ENCODE assay signal across 1 cellular context in genomic region chr3:19016846-19017245, GRCh38.
TF ChIP-seq lines count a peak whose summit lies in the region.

No MANE protein-coding gene starts in this region.

TF ChIP-seq in HepG2, 621 proteins besides CTCF, POLR2A, EP300 and RAD21 (continued from another document):
- no peak for TF ChIP-seq ZNF318 (CRISPR knock-in tag; IDR thresholded peaks at IDR 0.05)
- TF ChIP-seq JUNB (CRISPR knock-in tag; IDR thresholded peaks at IDR 0.05; ENCODE audit: borderline replicate concordance) = no peak
- TF ChIP-seq ZNF10 (CRISPR knock-in tag; IDR thresholded peaks at IDR 0.05; ENCODE audit: borderline replicate concordance, low read depth) = no peak
- TF ChIP-seq ZBTB1 (CRISPR knock-in tag; IDR thresholded peaks at IDR 0.05; ENCODE audit: borderline replicate concordance) = no peak
- no peak for TF ChIP-seq WIZ (CRISPR knock-in tag; IDR thresholded peaks at IDR 0.05)
